ENCODE assay signal across 1 cellular context in genomic region chr7:134779741-134780065, GRCh38.
TF ChIP-seq lines count a peak whose summit lies in the region.

No MANE protein-coding gene starts in this region.

TF ChIP-seq in IMR-90, 13 proteins besides CTCF, POLR2A, EP300 and RAD21 (continued from another document):
- TF ChIP-seq USF2 (IDR thresholded peaks at IDR 0.05; ENCODE audit: low read depth, low read length): no peak
- TF ChIP-seq SMC3 (IDR thresholded peaks at IDR 0.05; ENCODE audit: low read depth, low read length): 0 out of 2 replicates have a peak, but pooled peaks have one; percentile 4
